Comparison of ENCODE assay signal across 20 cellular contexts in genomic region chr6:122374307-122374706, GRCh38. TPM values are rescaled to one million over a fixed set of nuclear protein-coding genes. Genes with fewer than 3 reads are reported as not detected.
A peak's percentile ranks its signal among the peaks of the same experiment; 100 is the strongest.
DNase-seq lines count a peak whose midpoint lies in the region; ATAC-seq, FAIRE-seq and TF ChIP-seq lines count a peak whose summit lies in the region.
"Had no signal": no experiment of that assay in that cellular context is flagged by ENCODE, and none has a peak within 500 bp of the region (broad histone marks: within the 10 kb centered on the region; RNA-seq: fewer than 3 reads in every experiment).

No MANE protein-coding gene starts in this region.

- peaks cover 16% of the 10 kb centered on the region for H3K4me1 Mint-ChIP-seq in activated CD4-positive, alpha-beta T cell treated with anti-CD3 and anti-CD28 coated beads for 36 hours

- ATAC-seq in activated CD4-positive, alpha-beta T cell treated with anti-CD3 and anti-CD28 coated beads for 36 hours = peak; percentile 77
- ATAC-seq in GM19351 (IDR thresholded peaks at IDR 0.05; ENCODE audit: unreplicated experiment) (peak; percentile 79), HG03442 (IDR thresholded peaks at IDR 0.05; ENCODE audit: unreplicated experiment) (peak; percentile 53), GM12878 (peak; percentile 81)

- H3K27ac ChIP-seq in GM12878 (ENCODE audit: control insufficient read depth, insufficient read depth) = no peak overlapping the region
- H3K27ac ChIP-seq: 22Rv1, BLaER1 had no signal

- no peaks in the 10 kb centered on the region for H4K20me1 ChIP-seq in GM12878 (ENCODE audit: control insufficient read depth, insufficient read depth)
- H4K20me1 ChIP-seq: BLaER1 had no signal

- no peaks in the 10 kb centered on the region for H3K79me2 ChIP-seq in GM12878 (ENCODE audit: control insufficient read depth, insufficient read depth, low read length)

- no peak overlapping the region for H2AFZ ChIP-seq in GM12878 (ENCODE audit: control insufficient read depth, low read depth, low read length)

- no peak overlapping the region for H3K9ac ChIP-seq in GM12878 (ENCODE audit: control insufficient read depth, insufficient read depth, low read length)
- H3K9ac ChIP-seq: BLaER1 had no signal

- SMC1A ChIA-PET in GM12878 (lab: Charles Lee; ENCODE audit: uncharacterized antibody, unreplicated experiment) = no interaction called here

- in situ Hi-C loops in GM12878 (cut with MboI) = no loop called here

- no peak for TF ChIP-seq RAD21 in GM12878 (IDR thresholded peaks at IDR 0.05; ENCODE audit: insufficient read depth, low read depth, low read length)

- no peak overlapping the region for H3K4me3 ChIP-seq in GM12878
- H3K4me3 ChIP-seq: BLaER1, HAP-1 had no signal

- H3K36me3 ChIP-seq in GM12878 (ENCODE audit: control insufficient read depth in 2 of 2, insufficient read depth in 2 of 2, low read length in 1 of 2) = no peaks in the 10 kb centered on the region
- H3K36me3 ChIP-seq: BLaER1, HAP-1 had no signal

- BruUV-seq in GM12878 (replicated peaks; lab: Mats Ljungman, UMichigan) = no TSS peak

- intact Hi-C loops in activated CD4-positive, alpha-beta T cell treated with anti-CD3 and anti-CD28 coated beads for 36 hours (cut with DNase I, micrococcal nuclease) = no loop called here
- intact Hi-C loops in GM12878 (cut with micrococcal nuclease; ENCODE audit: unreplicated experiment) = no loop called here

- H3K4me3 Mint-ChIP-seq in activated CD4-positive, alpha-beta T cell treated with anti-CD3 and anti-CD28 coated beads for 36 hours = no peak overlapping the region
- H3K4me3 Mint-ChIP-seq: CD8-positive, alpha-beta memory T cell; HFFc6; IgD-negative memory B cell had no signal

- DNase-seq in activated CD4-positive, alpha-beta T cell treated with anti-CD3 and anti-CD28 coated beads for 36 hours = peak; percentile 13
- DNase-seq in activated CD4-positive, alpha-beta T cell treated with anti-CD3 and anti-CD28 coated beads for 1 hour = no peak
- DNase-seq in GM12878 (ENCODE audit: low read depth, low spot score) (no peak), NCI-H526 (lab: John Stamatoyannopoulos, UW) (no peak), AML-193 (lab: John Stamatoyannopoulos, UW) (no peak)
- no peak for DNase-seq in activated effector memory CD4-positive, alpha-beta T cell treated with anti-CD3 and anti-CD28 coated beads, Interleukin-2, amount 50 U/mL, for 16 hours
- DNase-seq: Caco-2; CD8-positive, alpha-beta memory T cell; DND-41; GDM1; HFFc6; KG1 had no signal

- RAD21 ChIA-PET in GM12878 (lab: Charles Lee; ENCODE audit: unreplicated experiment) = no interaction called here

- peaks cover 11% of the 10 kb centered on the region for H3K27me3 Mint-ChIP-seq in activated CD4-positive, alpha-beta T cell treated with anti-CD3 and anti-CD28 coated beads for 36 hours

- whole genome bisulfite sequencing in GM12878 (ENCODE audit: insufficient coverage, insufficient replicate concordance, low lambda C conversion rate, missing lambda C conversion rate) = 0% methylated on average over 2 of the region's 2 CpGs

- TF ChIP-seq POLR2A in GM12878 (IDR thresholded peaks at IDR 0.05; ENCODE audit: low read depth, low read length) = no peak

- H3K4me2 ChIP-seq in GM12878 (ENCODE audit: control insufficient read depth, insufficient read depth) = no peak overlapping the region
- H3K4me2 ChIP-seq: BLaER1 had no signal

- no peaks in the 10 kb centered on the region for H3K27me3 ChIP-seq in GM12878 (replicated peaks in 1 of 2; ENCODE audit: control insufficient read depth in 2 of 2, insufficient read depth in 2 of 2, low read length in 1 of 2)
- H3K27me3 ChIP-seq: BLaER1 had no signal

- no peak overlapping the region for H3K27ac Mint-ChIP-seq in activated CD4-positive, alpha-beta T cell treated with anti-CD3 and anti-CD28 coated beads for 36 hours
- H3K27ac Mint-ChIP-seq: CD8-positive, alpha-beta memory T cell; HFFc6; IgD-negative memory B cell had no signal

- H3K9me3 Mint-ChIP-seq in activated CD4-positive, alpha-beta T cell treated with anti-CD3 and anti-CD28 coated beads for 36 hours (ENCODE audit: low read depth) = no peaks in the 10 kb centered on the region
- H3K9me3 Mint-ChIP-seq: CD8-positive, alpha-beta memory T cell; HFFc6; IgD-negative memory B cell had no signal

- TF ChIP-seq CTCF in GM12878 (IDR thresholded peaks at IDR 0.05 in 2 of 3, conservative IDR thresholded peaks at IDR 0.05 in 1 of 3; ENCODE audit: control insufficient read depth in 2 of 3, extremely low read depth in 1 of 3, insufficient read depth in 1 of 3, low read depth in 3 of 3, low read length in 3 of 3) = no peak

- no peak for TF ChIP-seq EP300 in GM12878 (IDR thresholded peaks at IDR 0.05; ENCODE audit: borderline replicate concordance in 1 of 2, control insufficient read depth in 1 of 2, low read depth in 2 of 2, low read length in 2 of 2)

- CTCF ChIA-PET in activated CD4-positive, alpha-beta T cell treated with anti-CD3 and anti-CD28 coated beads for 36 hours (lab: Charles Lee) = no interaction called here
- CTCF ChIA-PET in GM12878 (lab: Yijun Ruan, JAX) = no interaction called here

- no peak for FAIRE-seq in GM12878 (lab: Jason Lieb, UNC)
- FAIRE-seq: GM18507, H1 had no signal

- POLR2A ChIA-PET in activated CD4-positive, alpha-beta T cell treated with anti-CD3 and anti-CD28 coated beads for 36 hours (lab: Charles Lee) = no interaction called here
- POLR2A ChIA-PET in GM12878 (lab: Charles Lee) = no interaction called here

- no peaks in the 10 kb centered on the region for H3K9me3 ChIP-seq in GM12878 (replicated peaks; ENCODE audit: control insufficient read depth, insufficient read depth, low read length)
- H3K9me3 ChIP-seq: BLaER1, Caco-2, HAP-1 had no signal

- H3K36me3 Mint-ChIP-seq in activated CD4-positive, alpha-beta T cell treated with anti-CD3 and anti-CD28 coated beads for 36 hours (ENCODE audit: low read depth) = no peaks in the 10 kb centered on the region
- H3K36me3 Mint-ChIP-seq: CD8-positive, alpha-beta memory T cell; IgD-negative memory B cell had no signal

- H3K4me1 ChIP-seq in GM12878 (ENCODE audit: control insufficient read depth, insufficient read depth, low read length) = no peaks in the 10 kb centered on the region
- H3K4me1 ChIP-seq: BLaER1, Caco-2, HAP-1 had no signal

TF ChIP-seq in GM12878, 131 proteins besides CTCF, POLR2A, EP300 and RAD21 (continues in another document):
- TF ChIP-seq MXI1 (IDR thresholded peaks at IDR 0.05; ENCODE audit: low read depth, low read length) (no peak), CHD4 (IDR thresholded peaks at IDR 0.05) (no peak), LARP7 (IDR thresholded peaks at IDR 0.05) (no peak), CBX3 (IDR thresholded peaks at IDR 0.05; ENCODE audit: borderline replicate concordance, low read depth) (no peak), FOXM1 (IDR thresholded peaks at IDR 0.05; ENCODE audit: low read depth, low read length) (no peak), MYB (IDR thresholded peaks at IDR 0.05; ENCODE audit: borderline replicate concordance, low read depth, low read length) (no peak), SRF (IDR thresholded peaks at IDR 0.05; ENCODE audit: low read depth in 2 of 2, low read length in 2 of 2) (no peak), SIN3A (IDR thresholded peaks at IDR 0.05; ENCODE audit: low read depth, low read length) (no peak), SUPT20H (IDR thresholded peaks at IDR 0.05; ENCODE audit: borderline replicate concordance, control insufficient read depth, low read depth, low read length) (no peak), CBX5 (IDR thresholded peaks at IDR 0.05; ENCODE audit: low read depth) (no peak), HSF1 (IDR thresholded peaks at IDR 0.05; ENCODE audit: low read depth, low read length) (no peak), KDM1A (IDR thresholded peaks at IDR 0.05; ENCODE audit: borderline replicate concordance) (no peak), HDGF (IDR thresholded peaks at IDR 0.05) (no peak), MTA3 (IDR thresholded peaks at IDR 0.05; ENCODE audit: borderline replicate concordance, low read length) (no peak)

RNA-seq across cellular contexts. Expression of gene HSF2, which starts 25.1 kb away (rescaled TPM):
- 10 to 100 TPM; 18.1 to 20.6 TPM for total RNA-seq in activated CD4-positive, alpha-beta T cell treated with anti-CD3 and anti-CD28 coated beads for 36 hours
- 14.5 and 16.3 TPM in 2 replicates for total RNA-seq in GM12878 (2013; cell fraction: nucleolus; rRNA removed)
- total RNA-seq in GM12878 (2014; rRNA removed) = 21.0 and 21.7 TPM in 2 replicates
- total RNA-seq in GM12878 (2014; rRNA removed; fragmentation: Illumina TruSeq; extraction: Trizol) = 15.4 and 16.8 TPM in 2 replicates
- total RNA-seq in GM12878 (2021) = 9.5 and 10.1 TPM in 2 replicates
- 7.0 TPM for polyA plus RNA-seq in GM12878 (2011; ENCODE audit: low read depth)
- polyA plus RNA-seq in GM12878 (2011; rRNA removed) = 38.3 and 46.6 TPM in 2 replicates
- 15.8 and 17.1 TPM in 2 replicates for polyA plus RNA-seq in GM12878 (2011; cell fraction: cytosol; rRNA removed)
- polyA plus RNA-seq in GM12878 (2011; cell fraction: nucleus; rRNA removed) = 23.4 and 26.1 TPM in 2 replicates
- polyA plus RNA-seq in GM12878 (2012) = 6.7 and 9.6 TPM in 2 replicates
- 16.8 and 28.1 TPM in 2 replicates for polyA plus RNA-seq in GM12878 (2014; fragmentation: Illumina TruSeq; extraction: Trizol)
- 10 to 100 TPM; 16.2 to 18.4 TPM for polyA plus RNA-seq in GM12878 (2014; fragmentation: Nextera tagmentation; extraction: Ambion mirVana)
- 15.3 and 16.5 TPM in 2 replicates for polyA plus RNA-seq in GM12878 (2014; rRNA removed)
- 10 to 100 TPM; 16.4 to 17.3 TPM for polyA plus RNA-seq in GM12878 (2016; fragmentation: Nextera tagmentation; extraction: Ambion mirVana)
- polyA minus RNA-seq in GM12878 (2011; rRNA and poly(A)+ RNA removed) = 29.3 and 37.2 TPM in 2 replicates
- 6.1 and 10.5 TPM in 2 replicates for polyA minus RNA-seq in GM12878 (2011; cell fraction: cytosol; rRNA and poly(A)+ RNA removed)
- 10.5 and 12.0 TPM in 2 replicates for polyA minus RNA-seq in GM12878 (2011; cell fraction: nucleus; rRNA and poly(A)+ RNA removed)
